In genomic region chr6:36592221-36592655, GRCh38 we compare ENCODE assay signal across 9 cellular contexts. TPM values are rescaled to one million over a fixed set of nuclear protein-coding genes. Genes with fewer than 3 reads are reported as not detected.
DNase-seq lines count a peak whose midpoint lies in the region; ATAC-seq lines count a peak whose summit lies in the region.
"Had no signal": no experiment of that assay in that cellular context is flagged by ENCODE, and none has a peak within 500 bp of the region (broad histone marks: within the 10 kb centered on the region; RNA-seq: fewer than 3 reads in every experiment).

No MANE protein-coding gene starts in this region.

- peak overlapping the region; percentile 96 for H3K4me3 Mint-ChIP-seq in activated T-cell treated with anti-CD3 and anti-CD28 coated beads, Interleukin-2, amount 50 U/mL, for 24 hours
- peak overlapping the region; percentile 71 for H3K4me3 Mint-ChIP-seq in activated CD8-positive, alpha-beta T cell treated with anti-CD3 and anti-CD28 coated beads, Interleukin-2, amount 10 ng/mL, durations not matched to agents 7 days and 5 days
- peak overlapping the region; percentile 65 to 81 for H3K4me3 Mint-ChIP-seq in stimulated activated naive CD8-positive, alpha-beta T cell treated with anti-CD3 and anti-CD28 coated beads, Interleukin-15, amount 100 ng/mL, for 72 hours

- POLR2A ChIA-PET in activated CD8-positive, alpha-beta T cell treated with anti-CD3 and anti-CD28 coated beads, Interleukin-2, amount 10 ng/mL, durations not matched to agents 7 days and 5 days (lab: Charles Lee) = interaction anchor here (1.2 to 8.8 kb wide), 3 partner anchors 13 to 48 kb away, joined by 3 to 109 read pairs (median 14); partner anchors contain the start of gene STK38

- H3K27ac Mint-ChIP-seq in activated T-cell treated with anti-CD3 and anti-CD28 coated beads, Interleukin-2, amount 50 U/mL, for 24 hours = peak overlapping the region; percentile 93
- H3K27ac Mint-ChIP-seq in activated CD8-positive, alpha-beta T cell treated with anti-CD3 and anti-CD28 coated beads, Interleukin-2, amount 10 ng/mL, durations not matched to agents 7 days and 5 days = peak overlapping the region; percentile 85
- peak overlapping the region; percentile 61 to 94 for H3K27ac Mint-ChIP-seq in stimulated activated naive CD8-positive, alpha-beta T cell treated with anti-CD3 and anti-CD28 coated beads, Interleukin-15, amount 100 ng/mL, for 72 hours

- DNase-seq in activated T-cell treated with anti-CD3 and anti-CD28 coated beads, Interleukin-2, amount 50 U/mL, for 24 hours = no peak
- no peak for DNase-seq in activated T-cell treated with anti-CD3 and anti-CD28 coated beads, Interleukin-2, amount 50 U/mL, for 1 hour
- peak; percentile 44 for DNase-seq in activated CD8-positive, alpha-beta T cell treated with anti-CD3 and anti-CD28 coated beads, Interleukin-2, amount 10 ng/mL, durations not matched to agents 7 days and 5 days
- DNase-seq in stimulated activated naive CD8-positive, alpha-beta T cell treated with anti-CD3 and anti-CD28 coated beads, Interleukin-15, amount 100 ng/mL, for 72 hours = no peak
- DNase-seq in EL = no peak
- no peak for DNase-seq in hippocampal formation (lab: John Stamatoyannopoulos, UW)
- DNase-seq in activated CD4-positive, alpha-beta T cell treated with anti-CD3 and anti-CD28 coated beads for 1 hour = no peak
- DNase-seq: NCI-H2227 treated with DMSO at 0.1 percent for 48 hours had no signal

- H3K9me3 Mint-ChIP-seq in activated T-cell treated with anti-CD3 and anti-CD28 coated beads, Interleukin-2, amount 50 U/mL, for 24 hours = no peaks in the 10 kb centered on the region
- H3K9me3 Mint-ChIP-seq in activated CD8-positive, alpha-beta T cell treated with anti-CD3 and anti-CD28 coated beads, Interleukin-2, amount 10 ng/mL, durations not matched to agents 7 days and 5 days (ENCODE audit: insufficient read depth) = no peaks in the 10 kb centered on the region
- H3K9me3 Mint-ChIP-seq in stimulated activated naive CD8-positive, alpha-beta T cell treated with anti-CD3 and anti-CD28 coated beads, Interleukin-15, amount 100 ng/mL, for 72 hours = no peaks in the 10 kb centered on the region

- H3K27me3 Mint-ChIP-seq in activated T-cell treated with anti-CD3 and anti-CD28 coated beads, Interleukin-2, amount 50 U/mL, for 24 hours = no peaks in the 10 kb centered on the region
- H3K27me3 Mint-ChIP-seq in activated CD8-positive, alpha-beta T cell treated with anti-CD3 and anti-CD28 coated beads, Interleukin-2, amount 10 ng/mL, durations not matched to agents 7 days and 5 days (ENCODE audit: low read depth) = no peaks in the 10 kb centered on the region
- no peaks in the 10 kb centered on the region for H3K27me3 Mint-ChIP-seq in stimulated activated naive CD8-positive, alpha-beta T cell treated with anti-CD3 and anti-CD28 coated beads, Interleukin-15, amount 100 ng/mL, for 72 hours

- CTCF ChIA-PET in activated CD8-positive, alpha-beta T cell treated with anti-CD3 and anti-CD28 coated beads, Interleukin-2, amount 10 ng/mL, durations not matched to agents 7 days and 5 days (lab: Charles Lee) = interaction anchor here (0.6 to 1.0 kb wide), 2 partner anchors 13 to 251 kb away, joined by 3 to 4 read pairs; no protein-coding TSS in a partner anchor

- H3K36me3 Mint-ChIP-seq in activated T-cell treated with anti-CD3 and anti-CD28 coated beads, Interleukin-2, amount 50 U/mL, for 24 hours (ENCODE audit: low read depth) = peaks cover 36% of the 10 kb centered on the region
- H3K36me3 Mint-ChIP-seq in activated CD8-positive, alpha-beta T cell treated with anti-CD3 and anti-CD28 coated beads, Interleukin-2, amount 10 ng/mL, durations not matched to agents 7 days and 5 days (ENCODE audit: low read depth) = peaks cover 29% of the 10 kb centered on the region

- H3K4me1 Mint-ChIP-seq in activated T-cell treated with anti-CD3 and anti-CD28 coated beads, Interleukin-2, amount 50 U/mL, for 24 hours (ENCODE audit: low read depth) = peaks cover 25% of the 10 kb centered on the region
- peaks cover 19% of the 10 kb centered on the region for H3K4me1 Mint-ChIP-seq in activated CD8-positive, alpha-beta T cell treated with anti-CD3 and anti-CD28 coated beads, Interleukin-2, amount 10 ng/mL, durations not matched to agents 7 days and 5 days (ENCODE audit: low read depth)
- H3K4me1 Mint-ChIP-seq in stimulated activated naive CD8-positive, alpha-beta T cell treated with anti-CD3 and anti-CD28 coated beads, Interleukin-15, amount 100 ng/mL, for 72 hours = peaks cover 26% of the 10 kb centered on the region

- ATAC-seq in HG02981 (IDR thresholded peaks at IDR 0.05; ENCODE audit: unreplicated experiment) = peak; percentile 39
- no peak for ATAC-seq in activated CD8-positive, alpha-beta T cell treated with anti-CD3 and anti-CD28 coated beads, Interleukin-2, amount 10 ng/mL, durations not matched to agents 7 days and 5 days
- no peak for ATAC-seq in stimulated activated naive CD8-positive, alpha-beta T cell treated with anti-CD3 and anti-CD28 coated beads, Interleukin-15, amount 100 ng/mL, for 72 hours

RNA-seq across cellular contexts. Expression of gene SRSF3, which starts 1.9 kb away (rescaled TPM):
- 100 to 1,000 TPM; 482 to 509 TPM for total RNA-seq in activated CD8-positive, alpha-beta T cell treated with anti-CD3 and anti-CD28 coated beads, Interleukin-2, amount 10 ng/mL, durations not matched to agents 7 days and 5 days

RNA-seq across cellular contexts. Expression of gene STK38, which starts 45.0 kb away (rescaled TPM):
- 10 to 100 TPM; 53.5 to 54.4 TPM for total RNA-seq in activated CD8-positive, alpha-beta T cell treated with anti-CD3 and anti-CD28 coated beads, Interleukin-2, amount 10 ng/mL, durations not matched to agents 7 days and 5 days
